18 cellular contexts compared by ENCODE assay signal in genomic region chr16:57822861-57823260, GRCh38.
"Had no signal": no experiment of that assay in that cellular context is flagged by ENCODE, and none has a peak within 500 bp of the region (broad histone marks: within the 10 kb centered on the region; RNA-seq: fewer than 3 reads in every experiment).

No MANE protein-coding gene starts in this region.

- H3K9me3 ChIP-seq: colonic mucosa, heart left ventricle, right atrium auricular region, sigmoid colon, suprapubic skin, tibial artery, upper lobe of right lung, vagina had no signal

- H3K27me3 ChIP-seq: colonic mucosa, heart left ventricle, right atrium auricular region, sigmoid colon, suprapubic skin, tibial artery, upper lobe of right lung, vagina had no signal

- H3K4me3 ChIP-seq: colonic mucosa, heart left ventricle, right atrium auricular region, sigmoid colon, skin epidermis, suprapubic skin, tibial artery, upper lobe of right lung, vagina had no signal

- H3K4me1 ChIP-seq: colonic mucosa, sigmoid colon, suprapubic skin, upper lobe of right lung, vagina had no signal

- H3K36me3 Mint-ChIP-seq: naive thymus-derived CD8-positive, alpha-beta T cell had no signal

- DNase-seq: colonic mucosa; dermis blood vessel endothelial cell; hippocampal formation; left colon; mesendoderm; naive thymus-derived CD8-positive, alpha-beta T cell; sigmoid colon; stimulated activated CD4-positive, alpha-beta T cell treated with anti-CD3 and anti-CD28 coated beads, Interleukin-2, amount 100 ng/mL, for 24 hours; stimulated activated naive CD8-positive, alpha-beta T cell treated with anti-CD3 and anti-CD28 coated beads, Interleukin-15, Interleukin-2, amounts not matched to agents 100 U/mL and 50 U/mL, for 24 hours; tibial artery; upper lobe of right lung had no signal

- H3K27ac ChIP-seq: colonic mucosa, heart left ventricle, right atrium auricular region, sigmoid colon, skin epidermis, suprapubic skin, tibial artery, upper lobe of right lung, vagina had no signal

- ATAC-seq: esophagus mucosa; heart left ventricle; left colon; naive thymus-derived CD8-positive, alpha-beta T cell; stimulated activated naive CD8-positive, alpha-beta T cell treated with anti-CD3 and anti-CD28 coated beads, Interleukin-15, Interleukin-2, amounts not matched to agents 100 U/mL and 50 U/mL, for 24 hours; upper lobe of right lung had no signal

- H3K36me3 ChIP-seq: colonic mucosa, heart left ventricle, right atrium auricular region, sigmoid colon, suprapubic skin, tibial artery, upper lobe of right lung, vagina had no signal

- H3K4me3 Mint-ChIP-seq: naive thymus-derived CD8-positive, alpha-beta T cell; neural crest cell had no signal

- H3K9me3 Mint-ChIP-seq: naive thymus-derived CD8-positive, alpha-beta T cell; neural crest cell had no signal

- H3K4me1 Mint-ChIP-seq: naive thymus-derived CD8-positive, alpha-beta T cell; neural crest cell had no signal
